In genomic region chr1:204979891-204980649, GRCh38 we compare ENCODE assay signal across 38 cellular contexts.
"Had no signal": no experiment of that assay in that cellular context is flagged by ENCODE, and none has a peak within 500 bp of the region (broad histone marks: within the 10 kb centered on the region; RNA-seq: fewer than 3 reads in every experiment).

No MANE protein-coding gene starts in this region.

- H3K36me3 Mint-ChIP-seq: activated naive CD8-positive, alpha-beta T cell had no signal

- H3K27ac ChIP-seq: cardiac muscle cell, Peyer's patch had no signal

- ATAC-seq: activated CD4-positive, alpha-beta T cell treated with anti-CD3 and anti-CD28 coated beads for 36 hours; activated CD4-positive, CD25-positive, alpha-beta regulatory T cell treated with anti-CD3 and anti-CD28 coated beads, Interleukin-2, amount 50 U/mL, for 24 hours; activated CD8-positive, alpha-beta T cell treated with anti-CD3 and anti-CD28 coated beads, Interleukin-2, amount 10 ng/mL, durations not matched to agents 7 days and 5 days; activated naive CD8-positive, alpha-beta T cell treated with anti-CD3 and anti-CD28 coated beads, Interleukin-2, amount 50 U/mL, for 24 hours; PC-3 had no signal

- H3K9me3 ChIP-seq: MG63, Peyer's patch had no signal

- H3K27me3 ChIP-seq: MG63, Peyer's patch had no signal

- H3K36me3 ChIP-seq: cardiac muscle cell had no signal

- H3K4me1 ChIP-seq: Peyer's patch had no signal

- DNase-seq: activated CD4-positive, alpha-beta T cell treated with anti-CD3 and anti-CD28 coated beads for 36 hours; activated CD4-positive, alpha-beta T cell treated with anti-CD3 and anti-CD28 coated beads, Interleukin-2, amount 10 ng/mL, durations not matched to agents 7 days and 5 days; activated CD4-positive, alpha-beta T cell treated with anti-CD3 and anti-CD28 coated beads, Interleukin-2, amount 50 U/mL, for 48 hours; activated CD8-positive, alpha-beta T cell treated with anti-CD3 and anti-CD28 coated beads, Interleukin-2, amount 10 ng/mL, durations not matched to agents 7 days and 5 days; activated gamma-delta T cell; activated naive CD4-positive, alpha-beta T cell treated with Interleukin-2 at 50 U/mL for 16 hours; activated naive CD8-positive, alpha-beta T cell treated with anti-CD3 and anti-CD28 coated beads, Interleukin-2, amount 50 U/mL, for 24 hours; activated T-cell treated with anti-CD3 and anti-CD28 coated beads, Interleukin-2, amount 50 U/mL, for 24 hours; aorta; Karpas-422; KBM-7; MG63; NCI-H1048; NCI-H1105 treated with DMSO at 0.1 percent for 48 hours; NCI-H1436 treated with DMSO at 0.1 percent for 48 hours; NCI-H1694 treated with DMSO at 0.1 percent for 48 hours; NCI-H2081; NCI-H2171 treated with DMSO at 0.1 percent for 48 hours; NCI-H2227 treated with DMSO at 0.1 percent for 48 hours; NCI-H446; NCI-H510A treated with DMSO at 0.1 percent for 48 hours; NCI-H526 treated with DMSO at 0.1 percent for 48 hours; NCI-H774; NK-92 treated with Interleukin-12 subunit alpha and Interleukin-12 subunit beta, amount 100 ng/mL, for 24 hours; PC-3; Peyer's patch; RPMI8226; SIG-M5; SW 1271; T-helper 1 cell; T-helper 2 cell; T-helper 9 cell had no signal

- H3K27ac Mint-ChIP-seq: activated CD4-positive, alpha-beta T cell treated with anti-CD3 and anti-CD28 coated beads for 36 hours; activated CD4-positive, alpha-beta T cell treated with anti-CD3 and anti-CD28 coated beads, Interleukin-2, amount 10 ng/mL, durations not matched to agents 7 days and 5 days; activated CD8-positive, alpha-beta T cell treated with anti-CD3 and anti-CD28 coated beads, Interleukin-2, amount 10 ng/mL, durations not matched to agents 7 days and 5 days; activated naive CD8-positive, alpha-beta T cell; activated naive CD8-positive, alpha-beta T cell treated with anti-CD3 and anti-CD28 coated beads, Interleukin-2, amount 50 U/mL, for 24 hours; activated T-cell treated with anti-CD3 and anti-CD28 coated beads, Interleukin-2, amount 50 U/mL, for 24 hours; activated T-helper 2 cell treated with anti-CD3 and anti-CD28 coated beads, Interferon-gamma antibody, Interleukin-2, Interleukin-4, amounts not matched to agents 10 μg/mL and 5 μg/mL and 100 μg/mL, durations not matched to agents 14 hours and 24 hours and 36 hours; IgD-negative memory B cell had no signal

- H3K4me3 ChIP-seq: cardiac muscle cell, MG63, Peyer's patch had no signal

- H3K4me1 Mint-ChIP-seq: central memory CD8-positive, alpha-beta T cell had no signal

- H3K4me3 Mint-ChIP-seq: activated CD4-positive, alpha-beta T cell treated with anti-CD3 and anti-CD28 coated beads for 36 hours; activated CD4-positive, alpha-beta T cell treated with anti-CD3 and anti-CD28 coated beads, Interleukin-2, amount 10 ng/mL, durations not matched to agents 7 days and 5 days; activated CD8-positive, alpha-beta T cell treated with anti-CD3 and anti-CD28 coated beads, Interleukin-2, amount 10 ng/mL, durations not matched to agents 7 days and 5 days; activated naive CD8-positive, alpha-beta T cell; activated naive CD8-positive, alpha-beta T cell treated with anti-CD3 and anti-CD28 coated beads, Interleukin-2, amount 50 U/mL, for 24 hours; activated T-cell treated with anti-CD3 and anti-CD28 coated beads, Interleukin-2, amount 50 U/mL, for 24 hours; central memory CD8-positive, alpha-beta T cell had no signal

- H3K9me3 Mint-ChIP-seq: activated CD4-positive, alpha-beta T cell treated with anti-CD3 and anti-CD28 coated beads, Interleukin-2, amount 10 ng/mL, durations not matched to agents 7 days and 5 days; activated naive CD8-positive, alpha-beta T cell treated with anti-CD3 and anti-CD28 coated beads, Interleukin-2, amount 50 U/mL, for 24 hours; activated T-cell treated with anti-CD3 and anti-CD28 coated beads, Interleukin-2, amount 50 U/mL, for 24 hours; activated T-helper 2 cell treated with anti-CD3 and anti-CD28 coated beads, Interferon-gamma antibody, Interleukin-2, Interleukin-4, amounts not matched to agents 10 μg/mL and 5 μg/mL and 100 μg/mL, durations not matched to agents 14 hours and 24 hours and 36 hours; central memory CD8-positive, alpha-beta T cell; IgD-negative memory B cell had no signal
